33 cellular contexts compared by ENCODE assay signal in genomic region chr4:89364559-89364958, GRCh38. TPM values are rescaled to one million over a fixed set of nuclear protein-coding genes. Genes with fewer than 3 reads are reported as not detected.
"Had no signal": no experiment of that assay in that cellular context is flagged by ENCODE, and none has a peak within 500 bp of the region (broad histone marks: within the 10 kb centered on the region; RNA-seq: fewer than 3 reads in every experiment).

No MANE protein-coding gene starts in this region.

- H3K36me3 Mint-ChIP-seq: activated naive CD4-positive, alpha-beta T cell treated with anti-CD3 and anti-CD28 coated beads, Interleukin-2, amount 50 U/mL, for 24 hours; stimulated activated effector memory CD8-positive, alpha-beta T cell treated with anti-CD3 and anti-CD28 coated beads, Interleukin-12 subunit alpha, Interleukin-12 subunit beta, amount 100 ng/mL, for 72 hours had no signal

- H3K4me1 ChIP-seq: breast epithelium, esophagus muscularis mucosa, foreskin keratinocyte, pancreas, prostate gland, uterus had no signal

- H3K27ac ChIP-seq: breast epithelium, esophagus muscularis mucosa, foreskin keratinocyte, heart left ventricle, pancreas, prostate gland, thoracic aorta, uterus, VCaP had no signal

- H3K27me3 Mint-ChIP-seq: activated naive CD4-positive, alpha-beta T cell treated with anti-CD3 and anti-CD28 coated beads, Interleukin-2, amount 50 U/mL, for 24 hours; activated naive CD8-positive, alpha-beta T cell treated with anti-CD3 and anti-CD28 coated beads, Interleukin-2, amount 50 U/mL, for 24 hours; dendritic cell treated with granulocyte-macrophage colony-stimulating factor and Interleukin-4, amounts not matched to agents 40 ng/mL and 50 ng/mL, for 4 days; stimulated activated naive CD8-positive, alpha-beta T cell treated with anti-CD3 and anti-CD28 coated beads, Interleukin-15, Interleukin-2, amounts not matched to agents 100 ng/mL and 50 ng/mL, for 24 hours had no signal

- H3K9me3 Mint-ChIP-seq: endodermal cell; immature natural killer cell; neural crest cell; stimulated activated effector memory CD8-positive, alpha-beta T cell treated with anti-CD3 and anti-CD28 coated beads, Interleukin-12 subunit alpha, Interleukin-12 subunit beta, amount 100 ng/mL, for 72 hours; stimulated activated naive CD8-positive, alpha-beta T cell treated with anti-CD3 and anti-CD28 coated beads, Interleukin-15, Interleukin-2, amounts not matched to agents 100 ng/mL and 50 ng/mL, for 24 hours had no signal

- H3K4me3 ChIP-seq: breast epithelium, esophagus muscularis mucosa, heart left ventricle, pancreas, prostate gland, thoracic aorta, uterus had no signal

- H3K9me3 ChIP-seq: esophagus muscularis mucosa, pancreas, prostate gland, thoracic aorta, uterus had no signal

- H3K36me3 ChIP-seq: breast epithelium, esophagus muscularis mucosa, heart left ventricle, pancreas, prostate gland, thoracic aorta, uterus had no signal

- H3K27me3 ChIP-seq: breast epithelium, esophagus muscularis mucosa, heart left ventricle, pancreas, uterus had no signal

- H3K4me3 Mint-ChIP-seq: activated CD4-positive, alpha-beta memory T cell treated with anti-CD3 and anti-CD28 coated beads, Interleukin-2, amount 10 ng/mL, durations not matched to agents 7 days and 5 days; activated CD4-positive, alpha-beta T cell treated with anti-CD3 and anti-CD28 coated beads, Interleukin-2, amount 10 ng/mL, durations not matched to agents 7 days and 5 days; activated naive CD4-positive, alpha-beta T cell treated with anti-CD3 and anti-CD28 coated beads, Interleukin-2, amount 50 U/mL, for 24 hours; activated naive CD8-positive, alpha-beta T cell treated with anti-CD3 and anti-CD28 coated beads, Interleukin-2, amount 50 U/mL, for 24 hours; dendritic cell treated with granulocyte-macrophage colony-stimulating factor and Interleukin-4, amounts not matched to agents 40 ng/mL and 50 ng/mL, for 4 days; endodermal cell; immature natural killer cell; naive thymus-derived CD8-positive, alpha-beta T cell; neural crest cell; stimulated activated effector memory CD8-positive, alpha-beta T cell treated with anti-CD3 and anti-CD28 coated beads, Interleukin-12 subunit alpha, Interleukin-12 subunit beta, amount 100 ng/mL, for 72 hours; stimulated activated naive CD8-positive, alpha-beta T cell treated with anti-CD3 and anti-CD28 coated beads, Interleukin-15, Interleukin-2, amounts not matched to agents 100 ng/mL and 50 ng/mL, for 24 hours had no signal

- H3K4me1 Mint-ChIP-seq: activated naive CD8-positive, alpha-beta T cell treated with anti-CD3 and anti-CD28 coated beads, Interleukin-2, amount 50 U/mL, for 24 hours; endodermal cell; immature natural killer cell; neural crest cell had no signal

- H3K27ac Mint-ChIP-seq: activated CD4-positive, alpha-beta memory T cell treated with anti-CD3 and anti-CD28 coated beads, Interleukin-2, amount 10 ng/mL, durations not matched to agents 7 days and 5 days; activated CD4-positive, alpha-beta T cell treated with anti-CD3 and anti-CD28 coated beads, Interleukin-2, amount 10 ng/mL, durations not matched to agents 7 days and 5 days; activated naive CD4-positive, alpha-beta T cell treated with anti-CD3 and anti-CD28 coated beads, Interleukin-2, amount 50 U/mL, for 24 hours; activated naive CD8-positive, alpha-beta T cell treated with anti-CD3 and anti-CD28 coated beads, Interleukin-2, amount 50 U/mL, for 24 hours; activated T-helper 2 cell treated with anti-CD3 and anti-CD28 coated beads, Interferon-gamma antibody, Interleukin-2, Interleukin-4, amounts not matched to agents 10 μg/mL and 5 μg/mL and 100 μg/mL, durations not matched to agents 14 hours and 24 hours and 36 hours; dendritic cell treated with granulocyte-macrophage colony-stimulating factor and Interleukin-4, amounts not matched to agents 40 ng/mL and 50 ng/mL, for 4 days; endodermal cell; immature natural killer cell; naive thymus-derived CD8-positive, alpha-beta T cell; stimulated activated effector memory CD8-positive, alpha-beta T cell treated with anti-CD3 and anti-CD28 coated beads, Interleukin-12 subunit alpha, Interleukin-12 subunit beta, amount 100 ng/mL, for 72 hours; stimulated activated naive CD8-positive, alpha-beta T cell treated with anti-CD3 and anti-CD28 coated beads, Interleukin-15, Interleukin-2, amounts not matched to agents 100 ng/mL and 50 ng/mL, for 24 hours had no signal

- DNase-seq: activated CD4-positive, alpha-beta memory T cell treated with anti-CD3 and anti-CD28 coated beads, Interleukin-2, amount 10 ng/mL, durations not matched to agents 7 days and 5 days; activated CD4-positive, alpha-beta T cell treated with anti-CD3 and anti-CD28 coated beads, Interleukin-2, amount 10 ng/mL, durations not matched to agents 7 days and 5 days; activated CD4-positive, CD25-positive, alpha-beta regulatory T cell treated with anti-CD3 and anti-CD28 coated beads, Interleukin-2, amount 50 U/mL, for 72 hours; activated naive CD8-positive, alpha-beta T cell treated with anti-CD3 and anti-CD28 coated beads, Interleukin-2, amount 50 U/mL, for 24 hours; activated T-cell treated with anti-CD3 and anti-CD28 coated beads, Interleukin-2, amount 50 U/mL, for 48 hours; amygdala; central memory CD4-positive, alpha-beta T cell; endodermal cell; foreskin keratinocyte; heart left ventricle; hypothalamus; immature natural killer cell; kidney; midbrain; naive thymus-derived CD8-positive, alpha-beta T cell; nucleus accumbens; pancreas; retina; small intestine; stimulated activated CD4-positive, alpha-beta T cell treated with anti-CD3 and anti-CD28 coated beads, Interleukin-4, amount 100 ng/mL, for 24 hours; trophoblast cell; uterus had no signal

RNA-seq across cellular contexts. Expression of gene GPRIN3, which starts 57.0 kb away (rescaled TPM):
- total RNA-seq: foreskin keratinocyte had no signal
- polyA plus RNA-seq: foreskin keratinocyte had no signal
